ENCODE assay signal across 11 cellular contexts in genomic region chr2:71784734-71785549, GRCh38.
DNase-seq lines count a peak whose midpoint lies in the region; ATAC-seq and TF ChIP-seq lines count a peak whose summit lies in the region.
"Had no signal": no experiment of that assay in that cellular context is flagged by ENCODE, and none has a peak within 500 bp of the region (broad histone marks: within the 10 kb centered on the region; RNA-seq: fewer than 3 reads in every experiment).

No MANE protein-coding gene starts in this region.

- TF ChIP-seq RAD21 in IMR-90 (IDR thresholded peaks at IDR 0.05; ENCODE audit: low read length): no peak

- dilution Hi-C loops in IMR-90 (cut with HindIII; ENCODE audit: low sequenced_read_pairs, unreplicated experiment): no loop called here

- H3K27me3 Mint-ChIP-seq in chondrocyte (ENCODE audit: low read depth): peaks cover 5% of the 10 kb centered on the region

- H2BK5ac ChIP-seq in IMR-90 (ENCODE audit: low read depth, low read length, poor library complexity, severe bottlenecking) (no peak overlapping the region), neuronal stem cell (ENCODE audit: low read length) (peak overlapping the region; percentile 76)

- DNase-seq in Daoy (ENCODE audit: low read depth) (peak; percentile 64), IMR-90 (peak; percentile 18), chondrocyte (ENCODE audit: low spot score) (no peak), neuronal stem cell (ENCODE audit: low spot score) (no peak), SHP77 (lab: John Stamatoyannopoulos, UW) (no peak)
- no peak for DNase-seq in stimulated activated naive CD4-positive, alpha-beta T cell (lab: John Stamatoyannopoulos, UW)
- no peak for DNase-seq in stimulated activated CD4-positive, alpha-beta T cell treated with anti-CD3 and anti-CD28 coated beads, Interleukin-4, amount 100 ng/mL, for 1 hour
- DNase-seq: retina, T-helper 1 cell had no signal

- H2AK5ac ChIP-seq in IMR-90 (ENCODE audit: low read depth, low read length) (peak overlapping the region; percentile 35; the same call in 1 of the 2 replicates), neuronal stem cell (ENCODE audit: low read depth, low read length) (no peak overlapping the region)

- no peaks in the 10 kb centered on the region; the same call in 1 of the 2 replicates for H4K20me1 ChIP-seq in IMR-90 (ENCODE audit: insufficient read depth, low read length)

- no peak overlapping the region for H2AFZ ChIP-seq in IMR-90 (replicated peaks; ENCODE audit: low read length, poor library complexity)
- no peak overlapping the region for H2AFZ ChIP-seq in neuronal stem cell (ENCODE audit: low read length)

- peak overlapping the region; percentile 42 for H3K27ac Mint-ChIP-seq in chondrocyte (ENCODE audit: unreplicated experiment)

- H2BK120ac ChIP-seq in IMR-90 (ENCODE audit: low read depth, low read length) (peak overlapping the region; percentile 78), neuronal stem cell (ENCODE audit: low read depth, low read length) (no peak overlapping the region)

- peaks cover 13% of the 10 kb centered on the region for H3K4me1 ChIP-seq in IMR-90 (ENCODE audit: control insufficient read depth, insufficient read depth, low read length)
- peaks cover 0 to 1% of the 10 kb centered on the region in 2 donors for H3K4me1 ChIP-seq in neuronal stem cell (ENCODE audit: control insufficient read depth in 2 of 2, insufficient read depth in 1 of 2, low read depth in 1 of 2, low read length in 2 of 2)

- BruUV-seq in IMR-90 (replicated peaks; lab: Mats Ljungman, UMichigan): no TSS peak

- no peak overlapping the region for H3K4me3 Mint-ChIP-seq in chondrocyte (ENCODE audit: unreplicated experiment)

- WGBS in IMR-90 (ENCODE audit: extremely low coverage in 2 of 2, insufficient read length in 1 of 2), 2 experiments: no CpG with 5 or more reads among the region's 9 CpGs
- no CpG with 5 or more reads among the region's 9 CpGs for WGBS in neuronal stem cell (ENCODE audit: extremely low coverage in 2 of 2, insufficient read length in 2 of 2, insufficient replicate concordance in 1 of 2), 2 donors

- H3K4ac ChIP-seq in IMR-90 (ENCODE audit: low read depth, low read length) (peak overlapping the region; percentile 71), neuronal stem cell (ENCODE audit: low read length) (no peak overlapping the region)

- intact Hi-C loops in IMR-90 (cut with micrococcal nuclease): no loop called here

- H3K9me3 ChIP-seq in IMR-90 (ENCODE audit: control insufficient read depth, insufficient read depth, low read length) (no peaks in the 10 kb centered on the region), neuronal stem cell (replicated peaks in 1 of 2; ENCODE audit: control insufficient read depth in 2 of 2, insufficient read depth in 1 of 2, low read depth in 1 of 2, low read length in 2 of 2) (no peaks in the 10 kb centered on the region)

- H4K8ac ChIP-seq in IMR-90 (ENCODE audit: low read depth in 2 of 2, low read length in 2 of 2): peak overlapping the region in 1 of 2 experiments; percentile 2; a peak in 1 of 4 replicates
- H4K8ac ChIP-seq in neuronal stem cell (ENCODE audit: low read depth, low read length): no peak overlapping the region

- H4K5ac ChIP-seq in IMR-90 (ENCODE audit: low read depth, low read length): no peak overlapping the region

- H2AK9ac ChIP-seq in IMR-90 (replicated peaks; ENCODE audit: low read depth, low read length, poor library complexity): no peak overlapping the region

- H2BK15ac ChIP-seq in IMR-90 (ENCODE audit: low read depth, low read length) (no peak overlapping the region; the same call in 2 of the 3 replicates), neuronal stem cell (ENCODE audit: low read length) (no peak overlapping the region)

- H3K14ac ChIP-seq in IMR-90 (replicated peaks; ENCODE audit: low read depth, low read length): peak overlapping the region; percentile 42; the same call in 1 of the 2 replicates
- H3K14ac ChIP-seq in neuronal stem cell (ENCODE audit: low read length): no peak overlapping the region

- in situ Hi-C loops in IMR-90 (cut with MboI; ENCODE audit: low sequenced_read_pairs): loop anchor here (25.0 kb wide), 1 partner anchor 952 kb away; no protein-coding TSS in a partner anchor

- CTCF ChIA-PET in IMR-90 (lab: Yijun Ruan, JAX): interaction anchor here (0.6 kb wide), 1 partner anchor 196 kb away, joined by 3 read pairs; no protein-coding TSS in a partner anchor

- H3K36me3 ChIP-seq in IMR-90 (ENCODE audit: control insufficient read depth, insufficient read depth, low read length) (no peaks in the 10 kb centered on the region), neuronal stem cell (replicated peaks in 1 of 2; ENCODE audit: control insufficient read depth in 2 of 2, insufficient read depth in 2 of 2, low read length in 2 of 2) (no peaks in the 10 kb centered on the region)
- H3K36me3 ChIP-seq: cardiac muscle cell had no signal

- H4K91ac ChIP-seq in IMR-90 (ENCODE audit: insufficient read depth, low read depth, low read length) (peak overlapping the region; percentile 32; the same call in 1 of the 2 replicates), neuronal stem cell (ENCODE audit: low read depth, low read length, poor library complexity) (no peak overlapping the region)

- 0 out of 2 replicates have a peak overlapping the region, but pooled peaks have one; percentile 4 for H2BK20ac ChIP-seq in IMR-90 (ENCODE audit: low read depth, low read length)

- H3K79me1 ChIP-seq in IMR-90 (ENCODE audit: low read depth in 1 of 2, low read length in 2 of 2) (no peaks in the 10 kb centered on the region), neuronal stem cell (ENCODE audit: low read depth, low read length) (no peaks in the 10 kb centered on the region)

- H3K27ac ChIP-seq in IMR-90 (ENCODE audit: insufficient read depth, low read length) (no peak overlapping the region), neuronal stem cell (replicated peaks; ENCODE audit: low read length) (no peak overlapping the region)
- H3K27ac ChIP-seq: cardiac muscle cell had no signal

- TF ChIP-seq POLR2A in IMR-90 (IDR thresholded peaks at IDR 0.05; ENCODE audit: low read depth, low read length): no peak
- no peak for TF ChIP-seq POLR2A in GM18505 (IDR thresholded peaks at IDR 0.05; ENCODE audit: borderline replicate concordance, extremely low read depth, insufficient read depth, insufficient read length)

- H3K56ac ChIP-seq in IMR-90 (ENCODE audit: extremely low read depth, insufficient read depth, low read length): no peak overlapping the region

- peaks cover 40% of the 10 kb centered on the region for H3K4me1 Mint-ChIP-seq in chondrocyte (ENCODE audit: low read depth)

- H3K9ac ChIP-seq in IMR-90 (ENCODE audit: low read depth, low read length) (no peak overlapping the region), neuronal stem cell (ENCODE audit: low read depth, low read length, poor library complexity) (no peak overlapping the region)

- TF ChIP-seq CTCF in IMR-90 (conservative IDR thresholded peaks at IDR 0.05; ENCODE audit: low read depth, low read length) (no peak), chondrocyte (IDR thresholded peaks at IDR 0.05) (peak; percentile 35)

- H3K4me2 ChIP-seq in IMR-90 (ENCODE audit: low read depth, low read length) (no peak overlapping the region), neuronal stem cell (ENCODE audit: insufficient read depth, low read length, poor library complexity, severe bottlenecking) (no peak overlapping the region)

- no peaks in the 10 kb centered on the region for H3K36me3 Mint-ChIP-seq in chondrocyte (ENCODE audit: low read depth)

- no peak overlapping the region for H3K4me3 ChIP-seq in IMR-90 (ENCODE audit: insufficient read depth, low read depth, low read length)
- H3K4me3 ChIP-seq in neuronal stem cell (ENCODE audit: low read length in 2 of 2): no peak overlapping the region
- H3K4me3 ChIP-seq: cardiac muscle cell had no signal

- H3K23ac ChIP-seq in IMR-90 (ENCODE audit: low read depth, low read length): no peak overlapping the region
- H3K23ac ChIP-seq in neuronal stem cell (ENCODE audit: low read depth, low read length, poor library complexity): no peak overlapping the region

- POLR2A ChIA-PET in IMR-90 (lab: Charles Lee; ENCODE audit: unreplicated experiment): no interaction called here

- H3K27me3 ChIP-seq in IMR-90 (ENCODE audit: control insufficient read depth, insufficient read depth, low read length) (peaks cover 5% of the 10 kb centered on the region), neuronal stem cell (ENCODE audit: control insufficient read depth in 3 of 3, insufficient read depth in 3 of 3, low read depth in 1 of 3, low read length in 3 of 3) (no peaks in the 10 kb centered on the region)

- no peak for ATAC-seq in IMR-90 (ENCODE audit: low read depth)
- no peak for ATAC-seq in GM18505 (IDR thresholded peaks at IDR 0.05; ENCODE audit: unreplicated experiment)

- H2BK12ac ChIP-seq in neuronal stem cell (ENCODE audit: low read length): no peak overlapping the region

- H3K9me1 ChIP-seq in IMR-90 (ENCODE audit: insufficient read depth, low read length): peaks cover 12% of the 10 kb centered on the region; the same call in 1 of the 2 replicates

- H3K18ac ChIP-seq in IMR-90 (ENCODE audit: low read depth, low read length): no peak overlapping the region
- H3K18ac ChIP-seq in neuronal stem cell (ENCODE audit: low read length): peak overlapping the region; percentile 8

- no peaks in the 10 kb centered on the region for H3K9me3 Mint-ChIP-seq in chondrocyte (ENCODE audit: low read depth)

TF ChIP-seq in IMR-90, 13 proteins besides CTCF, POLR2A, EP300 and RAD21:
- TF ChIP-seq NFE2L2 (IDR thresholded peaks at IDR 0.05; ENCODE audit: low read depth, low read length) (no peak), ELK1 (IDR thresholded peaks at IDR 0.05; ENCODE audit: borderline replicate concordance, low read depth, low read length) (no peak), RCOR1 (IDR thresholded peaks at IDR 0.05; ENCODE audit: insufficient replicate concordance, low read length) (no peak), MAFK (IDR thresholded peaks at IDR 0.05; ENCODE audit: low read depth, low read length) (no peak)

Comparison
In these comparisons a context has a peak if more than half of its experiments do, and no peak if none do; other contexts are left out.
1. DNase-seq: peak in Daoy (single experiment) and IMR-90 (single experiment); none in chondrocyte (single experiment), neuronal stem cell (single experiment), SHP77 (0 of 2), stimulated activated naive CD4-positive, alpha-beta T cell (0 of 6) and stimulated activated CD4-positive, alpha-beta T cell treated with anti-CD3 and anti-CD28 coated beads, Interleukin-4, amount 100 ng/mL, for 1 hour (single experiment).